In the genomic region with DNA sequence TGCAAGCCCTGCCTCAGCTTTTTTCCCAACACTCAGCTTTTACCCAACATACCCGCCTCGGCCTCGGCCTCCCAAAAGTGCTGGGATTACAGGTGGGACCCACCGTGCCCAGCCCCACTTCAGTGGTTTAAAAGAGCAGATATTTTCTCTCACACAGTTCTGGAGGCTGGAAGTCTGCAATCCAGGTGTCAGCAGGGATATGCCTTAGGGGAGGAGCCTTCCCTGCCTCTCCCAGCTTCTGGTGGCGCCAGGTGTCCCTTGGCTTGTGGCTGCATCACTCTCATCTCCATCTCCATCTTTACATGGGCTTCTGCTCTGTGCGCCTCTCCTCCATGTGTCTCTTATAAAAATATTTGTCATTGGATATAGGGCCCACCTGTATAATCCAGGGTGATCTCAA, we compare ENCODE assay signal across 15 cellular contexts. TPM values are rescaled to one million over a fixed set of nuclear protein-coding genes. Genes with fewer than 3 reads are reported as not detected.
DNase-seq lines count a peak whose midpoint lies in the region; ATAC-seq and TF ChIP-seq lines count a peak whose summit lies in the region.
"Had no signal": no experiment of that assay in that cellular context is flagged by ENCODE, and none has a peak within 500 bp of the region (broad histone marks: within the 10 kb centered on the region; RNA-seq: fewer than 3 reads in every experiment).

No MANE protein-coding gene starts in this region.

- peaks cover 21 to 67% (median 34%) of the 10 kb centered on the region in 4 donors for H3K4me1 Mint-ChIP-seq in CD4-positive, CD25-positive, alpha-beta regulatory T cell
- H3K4me1 Mint-ChIP-seq in Caco-2 (ENCODE audit: low read depth, unreplicated experiment): peaks cover 28% of the 10 kb centered on the region
- peaks cover 48% of the 10 kb centered on the region for H3K4me1 Mint-ChIP-seq in activated CD8-positive, alpha-beta T cell treated with anti-CD3 and anti-CD28 coated beads, Interleukin-2, amount 10 ng/mL, durations not matched to agents 7 days and 5 days (ENCODE audit: low read depth)

- H3K9me3 ChIP-seq in CD4-positive, CD25-positive, alpha-beta regulatory T cell (ENCODE audit: control insufficient read depth in 2 of 2, low read length in 2 of 2): no peaks in the 10 kb centered on the region
- H3K9me3 ChIP-seq in Caco-2 (no peaks in the 10 kb centered on the region), mesodermal cell (ENCODE audit: control insufficient read depth, low read length) (peaks cover 4% of the 10 kb centered on the region)
- H3K9me3 ChIP-seq: gastroesophageal sphincter, upper lobe of left lung had no signal

- H3K27ac Mint-ChIP-seq in CD4-positive, CD25-positive, alpha-beta regulatory T cell: peak overlapping the region; percentile 93 to 94 (median 94)
- H3K27ac Mint-ChIP-seq in Caco-2 (ENCODE audit: unreplicated experiment): peak overlapping the region; percentile 11
- H3K27ac Mint-ChIP-seq in activated CD8-positive, alpha-beta T cell treated with anti-CD3 and anti-CD28 coated beads, Interleukin-2, amount 10 ng/mL, durations not matched to agents 7 days and 5 days: peak overlapping the region; percentile 98
- H3K27ac Mint-ChIP-seq: HFFc6 had no signal

- H3K27ac ChIP-seq in CD4-positive, CD25-positive, alpha-beta regulatory T cell (ENCODE audit: insufficient read depth, low read length, poor library complexity, severe bottlenecking): peak overlapping the region; percentile 72
- peak overlapping the region; percentile 90 for H3K27ac ChIP-seq in mesodermal cell (ENCODE audit: low read depth, low read length, severe bottlenecking)
- H3K27ac ChIP-seq: gastroesophageal sphincter had no signal

- H3K4me3 ChIP-seq in CD4-positive, CD25-positive, alpha-beta regulatory T cell (ENCODE audit: low read depth, low read length): no peak overlapping the region
- H3K4me3 ChIP-seq in Caco-2 (ENCODE audit: low read depth, low read length) (no peak overlapping the region), mesodermal cell (ENCODE audit: extremely low read depth, insufficient read depth, low read length, poor library complexity, severe bottlenecking) (no peak overlapping the region)
- H3K4me3 ChIP-seq: gastroesophageal sphincter, upper lobe of left lung had no signal

- ATAC-seq in CD4-positive, CD25-positive, alpha-beta regulatory T cell (ENCODE audit: low read depth in 2 of 2): no peak
- ATAC-seq in activated CD8-positive, alpha-beta T cell treated with anti-CD3 and anti-CD28 coated beads, Interleukin-2, amount 10 ng/mL, durations not matched to agents 7 days and 5 days: no peak
- ATAC-seq: gastroesophageal sphincter had no signal

- no peak for TF ChIP-seq CTCF in Caco-2 (IDR thresholded peaks at IDR 0.05; ENCODE audit: insufficient read depth in 1 of 2, low read depth in 1 of 2, low read length in 1 of 2, severe bottlenecking in 1 of 2, unreplicated experiment in 1 of 2)

- peaks cover 0 to 3% (median 0%) of the 10 kb centered on the region in 7 donors for H3K9me3 Mint-ChIP-seq in CD4-positive, CD25-positive, alpha-beta regulatory T cell
- no peaks in the 10 kb centered on the region for H3K9me3 Mint-ChIP-seq in Caco-2 (ENCODE audit: unreplicated experiment)
- no peaks in the 10 kb centered on the region for H3K9me3 Mint-ChIP-seq in activated CD8-positive, alpha-beta T cell treated with anti-CD3 and anti-CD28 coated beads, Interleukin-2, amount 10 ng/mL, durations not matched to agents 7 days and 5 days (ENCODE audit: insufficient read depth)
- H3K9me3 Mint-ChIP-seq: HFFc6 had no signal

- H3K27me3 ChIP-seq in CD4-positive, CD25-positive, alpha-beta regulatory T cell (ENCODE audit: control insufficient read depth, insufficient read depth, low read length): no peaks in the 10 kb centered on the region
- H3K27me3 ChIP-seq in Caco-2 (replicated peaks; ENCODE audit: control insufficient read depth, insufficient read depth, low read length): no peaks in the 10 kb centered on the region
- H3K27me3 ChIP-seq: gastroesophageal sphincter, upper lobe of left lung had no signal

- 0 to 56% methylated on average over 1 to 3 of the region's 6 CpGs for WGBS in mesodermal cell (ENCODE audit: insufficient coverage in 2 of 2), 2 experiments

- H3K36me3 ChIP-seq in CD4-positive, CD25-positive, alpha-beta regulatory T cell (ENCODE audit: control insufficient read depth, insufficient read depth, low read length): no peaks in the 10 kb centered on the region
- H3K36me3 ChIP-seq in Caco-2 (ENCODE audit: control insufficient read depth, insufficient read depth, low read length): no peaks in the 10 kb centered on the region
- no peaks in the 10 kb centered on the region for H3K36me3 ChIP-seq in mesodermal cell (ENCODE audit: control insufficient read depth, insufficient read depth, low read length)
- H3K36me3 ChIP-seq: gastroesophageal sphincter, upper lobe of left lung had no signal

- H3K4me3 Mint-ChIP-seq in CD4-positive, CD25-positive, alpha-beta regulatory T cell: peak overlapping the region in 3 of 4 donors; percentile 33 to 79 (median 79)
- H3K4me3 Mint-ChIP-seq in Caco-2 (ENCODE audit: unreplicated experiment): no peak overlapping the region
- no peak overlapping the region for H3K4me3 Mint-ChIP-seq in activated CD8-positive, alpha-beta T cell treated with anti-CD3 and anti-CD28 coated beads, Interleukin-2, amount 10 ng/mL, durations not matched to agents 7 days and 5 days
- H3K4me3 Mint-ChIP-seq: HFFc6, nephron progenitor cell had no signal

- BruUV-seq in Caco-2 (replicated peaks; lab: Mats Ljungman, UMichigan): no TSS peak

- peaks cover 63% of the 10 kb centered on the region for H3K4me1 ChIP-seq in CD4-positive, CD25-positive, alpha-beta regulatory T cell (ENCODE audit: control insufficient read depth, insufficient read depth, low read length, poor library complexity, severe bottlenecking)
- peaks cover 20% of the 10 kb centered on the region for H3K4me1 ChIP-seq in Caco-2
- peaks cover 44% of the 10 kb centered on the region for H3K4me1 ChIP-seq in mesodermal cell (ENCODE audit: control insufficient read depth, insufficient read depth, low read length, poor library complexity, severe bottlenecking)

- H3K36me3 Mint-ChIP-seq in CD4-positive, CD25-positive, alpha-beta regulatory T cell: no peaks in the 10 kb centered on the region
- H3K36me3 Mint-ChIP-seq in Caco-2 (ENCODE audit: insufficient read depth, unreplicated experiment): peaks cover 6% of the 10 kb centered on the region
- H3K36me3 Mint-ChIP-seq in activated CD8-positive, alpha-beta T cell treated with anti-CD3 and anti-CD28 coated beads, Interleukin-2, amount 10 ng/mL, durations not matched to agents 7 days and 5 days (ENCODE audit: low read depth): peaks cover 6% of the 10 kb centered on the region

- CTCF ChIA-PET in Caco-2 (lab: Charles Lee): no interaction called here
- CTCF ChIA-PET in activated CD8-positive, alpha-beta T cell treated with anti-CD3 and anti-CD28 coated beads, Interleukin-2, amount 10 ng/mL, durations not matched to agents 7 days and 5 days (lab: Charles Lee): interaction anchor here (0.9 to 2.3 kb wide), 8 partner anchors 12 to 293 kb away, joined by 3 to 14 read pairs (median 4); no protein-coding TSS in a partner anchor
- CTCF ChIA-PET in HEK293T (lab: Yijun Ruan, JAX): interaction anchor here (0.5 kb wide), 1 partner anchor 18 kb away, joined by 3 read pairs; no protein-coding TSS in a partner anchor

- POLR2A ChIA-PET in Caco-2 (lab: Charles Lee) (no interaction called here), HEK293T (lab: Yijun Ruan, JAX) (no interaction called here)
- POLR2A ChIA-PET in activated CD8-positive, alpha-beta T cell treated with anti-CD3 and anti-CD28 coated beads, Interleukin-2, amount 10 ng/mL, durations not matched to agents 7 days and 5 days (lab: Charles Lee): interaction anchor here (1.1 to 1.7 kb wide), 3 partner anchors 18 to 47 kb away, joined by 4 to 8 read pairs (median 6); no protein-coding TSS in a partner anchor

- intact Hi-C loops in Caco-2 (cut with micrococcal nuclease; ENCODE audit: unreplicated experiment): no loop called here

- no peak for DNase-seq in CD4-positive, CD25-positive, alpha-beta regulatory T cell
- DNase-seq in Caco-2 (no peak), HEK293T (ENCODE audit: extremely low spot score) (no peak), GOT3 (lab: John Stamatoyannopoulos, UW) (no peak), NAMALWA (ENCODE audit: low spot score) (no peak)
- no peak for DNase-seq in activated CD8-positive, alpha-beta T cell treated with anti-CD3 and anti-CD28 coated beads, Interleukin-2, amount 10 ng/mL, durations not matched to agents 7 days and 5 days
- DNase-seq: AML-193, erythroblast, HFFc6, NCI-H1694, nephron progenitor cell had no signal

- no peaks in the 10 kb centered on the region for H3K27me3 Mint-ChIP-seq in CD4-positive, CD25-positive, alpha-beta regulatory T cell
- H3K27me3 Mint-ChIP-seq in Caco-2 (ENCODE audit: insufficient read depth, unreplicated experiment): no peaks in the 10 kb centered on the region
- H3K27me3 Mint-ChIP-seq in activated CD8-positive, alpha-beta T cell treated with anti-CD3 and anti-CD28 coated beads, Interleukin-2, amount 10 ng/mL, durations not matched to agents 7 days and 5 days (ENCODE audit: low read depth): no peaks in the 10 kb centered on the region
- H3K27me3 Mint-ChIP-seq: activated CD4-positive, alpha-beta T cell treated with anti-CD3 and anti-CD28 coated beads for 36 hours had no signal

TF ChIP-seq in HEK293T, 16 proteins besides CTCF, POLR2A, EP300 and RAD21 (continues in another document):
- TF ChIP-seq SP1 (IDR thresholded peaks at IDR 0.05): no peak
- no peak for TF ChIP-seq FOXK2 (IDR thresholded peaks at IDR 0.05)
- TF ChIP-seq L3MBTL2 (conservative IDR thresholded peaks at IDR 0.05): no peak
- TF ChIP-seq SUZ12 (IDR thresholded peaks at IDR 0.05): no peak
- no peak for TF ChIP-seq ARNT (IDR thresholded peaks at IDR 0.05)
- TF ChIP-seq, protein P1, sequence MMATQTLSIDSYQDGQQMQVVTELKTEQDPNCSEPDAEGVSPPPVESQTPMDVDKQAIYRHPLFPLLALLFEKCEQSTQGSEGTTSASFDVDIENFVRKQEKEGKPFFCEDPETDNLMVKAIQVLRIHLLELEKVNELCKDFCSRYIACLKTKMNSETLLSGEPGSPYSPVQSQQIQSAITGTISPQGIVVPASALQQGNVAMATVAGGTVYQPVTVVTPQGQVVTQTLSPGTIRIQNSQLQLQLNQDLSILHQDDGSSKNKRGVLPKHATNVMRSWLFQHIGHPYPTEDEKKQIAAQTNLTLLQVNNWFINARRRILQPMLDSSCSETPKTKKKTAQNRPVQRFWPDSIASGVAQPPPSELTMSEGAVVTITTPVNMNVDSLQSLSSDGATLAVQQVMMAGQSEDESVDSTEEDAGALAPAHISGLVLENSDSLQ (IDR thresholded peaks at IDR 0.05): no peak
- no peak for TF ChIP-seq FOXA1 (IDR thresholded peaks at IDR 0.05)
- no peak for TF ChIP-seq HDGF (IDR thresholded peaks at IDR 0.05; ENCODE audit: borderline replicate concordance)
- TF ChIP-seq CTBP1 (IDR thresholded peaks at IDR 0.05; ENCODE audit: borderline replicate concordance): no peak
- no peak for TF ChIP-seq TARDBP (IDR thresholded peaks at IDR 0.05)

RNA-seq across cellular contexts. Expression of a gene that starts 50.0 kb away (rescaled TPM):
- total RNA-seq in CD4-positive, CD25-positive, alpha-beta regulatory T cell: not detected
- polyA plus RNA-seq in CD4-positive, CD25-positive, alpha-beta regulatory T cell: not detected
- total RNA-seq in Caco-2 (2022): not detected in 2 replicates
- total RNA-seq in activated CD8-positive, alpha-beta T cell treated with anti-CD3 and anti-CD28 coated beads, Interleukin-2, amount 10 ng/mL, durations not matched to agents 7 days and 5 days: not detected
- 58.7 TPM for polyA plus RNA-seq in mesodermal cell (2013, experiment 1 of 2)
- polyA plus RNA-seq in mesodermal cell (2013, experiment 2 of 2): 48.5 TPM
- total RNA-seq: activated CD4-positive, alpha-beta T cell treated with anti-CD3 and anti-CD28 coated beads for 36 hours had no signal

Comparison
In these comparisons a context has a peak if more than half of its experiments do, and no peak if none do; other contexts are left out.
1. H3K27ac Mint-ChIP-seq: peak in every context shown above with its lines; median percentile 98 in activated CD8-positive, alpha-beta T cell treated with anti-CD3 and anti-CD28 coated beads, Interleukin-2, amount 10 ng/mL, durations not matched to agents 7 days and 5 days; 94 in CD4-positive, CD25-positive, alpha-beta regulatory T cell; 11 in Caco-2.
2. H3K4me3 Mint-ChIP-seq: peak in CD4-positive, CD25-positive, alpha-beta regulatory T cell (3 of 4); none in Caco-2 (single experiment) and activated CD8-positive, alpha-beta T cell treated with anti-CD3 and anti-CD28 coated beads, Interleukin-2, amount 10 ng/mL, durations not matched to agents 7 days and 5 days (single experiment).